In genomic region chr15:78872155-78872971, GRCh38 we compare ENCODE assay signal across 8 cellular contexts. TPM values are rescaled to one million over a fixed set of nuclear protein-coding genes. Genes with fewer than 3 reads are reported as not detected.
DNase-seq lines count a peak whose midpoint lies in the region; ATAC-seq and TF ChIP-seq lines count a peak whose summit lies in the region.

TSS of gene MORF4L1 (plus strand) at chr15:78872890. CDS start at chr15:78873018, 128 bp downstream.

- POLR2A ChIA-PET in naive thymus-derived CD8-positive, alpha-beta T cell (lab: Charles Lee), result interaction anchor here (0.7 to 3.3 kb wide), 10 partner anchors 10 to 573 kb away, joined by 3 to 23 read pairs (median 4); partner anchors contain the start of genes IREB2, PSMA4 and SKIC8

- no peaks in the 10 kb centered on the region for H3K27me3 ChIP-seq in DND-41 (ENCODE audit: insufficient read depth, low read length, poor library complexity)
- H3K27me3 ChIP-seq in HAP-1 (ENCODE audit: low read depth), result no peaks in the 10 kb centered on the region
- H3K27me3 ChIP-seq in MG63, result no peaks in the 10 kb centered on the region

- DNase-seq in DND-41 (peak; percentile 97), HAP-1 (ENCODE audit: low spot score in 2 of 2) (peak; percentile 99 to 100), MG63 (peak; percentile 99), SHP77 (lab: John Stamatoyannopoulos, UW) (peak; percentile 67 to 93), fibroblast of mammary gland (ENCODE audit: low read depth) (peak; percentile 91)
- DNase-seq in activated T-helper 9 cell treated with anti-CD3 and anti-CD28 coated beads, Interleukin-2, amount 50 U/mL, for 16 hours (ENCODE audit: low read depth), result peak; percentile 96
- DNase-seq in naive thymus-derived CD8-positive, alpha-beta T cell, result peak in 9 of 10 donors; percentile 94 to 98 (median 97)

- H3K9me3 Mint-ChIP-seq in naive thymus-derived CD8-positive, alpha-beta T cell, result no peaks in the 10 kb centered on the region
- H3K9me3 Mint-ChIP-seq in stimulated activated memory B cell treated with anti-CD40 and anti-IgM and Interleukin-4, amounts not matched to agents 10 μg/mL and 1 μg/mL and 100 μg/mL, for 72 hours, result no peaks in the 10 kb centered on the region

- H3K27ac Mint-ChIP-seq in naive thymus-derived CD8-positive, alpha-beta T cell, result peak within 1 kb of the TSS; percentile 99 to 100 (median 100)
- peak within 1 kb of the TSS; percentile 99 for H3K27ac Mint-ChIP-seq in stimulated activated memory B cell treated with anti-CD40 and anti-IgM and Interleukin-4, amounts not matched to agents 10 μg/mL and 1 μg/mL and 100 μg/mL, for 72 hours

- peaks cover 3 to 4% (median 4%) of the 10 kb centered on the region in 3 donors for H3K36me3 Mint-ChIP-seq in naive thymus-derived CD8-positive, alpha-beta T cell
- peaks cover 15% of the 10 kb centered on the region for H3K36me3 Mint-ChIP-seq in stimulated activated memory B cell treated with anti-CD40 and anti-IgM and Interleukin-4, amounts not matched to agents 10 μg/mL and 1 μg/mL and 100 μg/mL, for 72 hours

- peaks cover 22 to 35% (median 32%) of the 10 kb centered on the region in 4 donors for H3K4me1 Mint-ChIP-seq in naive thymus-derived CD8-positive, alpha-beta T cell
- peaks cover 30% of the 10 kb centered on the region for H3K4me1 Mint-ChIP-seq in stimulated activated memory B cell treated with anti-CD40 and anti-IgM and Interleukin-4, amounts not matched to agents 10 μg/mL and 1 μg/mL and 100 μg/mL, for 72 hours

- H3K4me3 Mint-ChIP-seq in naive thymus-derived CD8-positive, alpha-beta T cell, result peak within 1 kb of the TSS; percentile 93 to 100 (median 100)
- peak within 1 kb of the TSS; percentile 89 for H3K4me3 Mint-ChIP-seq in stimulated activated memory B cell treated with anti-CD40 and anti-IgM and Interleukin-4, amounts not matched to agents 10 μg/mL and 1 μg/mL and 100 μg/mL, for 72 hours

- H3K4me3 ChIP-seq in DND-41 (ENCODE audit: low read depth in 1 of 2, low read length in 2 of 2) (peak within 1 kb of the TSS; percentile 79 to 86), HAP-1 (peak within 1 kb of the TSS; percentile 100), MG63 (peak within 1 kb of the TSS; percentile 100), fibroblast of mammary gland (ENCODE audit: control insufficient read depth, low read depth, low read length) (peak within 1 kb of the TSS; percentile 73)

- H3K36me3 ChIP-seq in DND-41 (ENCODE audit: insufficient read depth, low read length), result peaks cover 9% of the 10 kb centered on the region; the same call in 1 of the 2 replicates
- peaks cover 4% of the 10 kb centered on the region for H3K36me3 ChIP-seq in HAP-1 (replicated peaks)
- H3K36me3 ChIP-seq in MG63, result peaks cover 9% of the 10 kb centered on the region

- H2AFZ ChIP-seq in DND-41 (ENCODE audit: low read depth, low read length), result peak within 1 kb of the TSS; percentile 94

- H3K9me3 ChIP-seq in DND-41 (ENCODE audit: insufficient read depth, low read length, severe bottlenecking) (no peaks in the 10 kb centered on the region), HAP-1 (no peaks in the 10 kb centered on the region), MG63 (no peaks in the 10 kb centered on the region)

- H3K4me2 ChIP-seq in DND-41 (ENCODE audit: insufficient read depth, low read length), result peak within 1 kb of the TSS; percentile 81

- H3K27me3 Mint-ChIP-seq in naive thymus-derived CD8-positive, alpha-beta T cell, result no peaks in the 10 kb centered on the region
- no peaks in the 10 kb centered on the region for H3K27me3 Mint-ChIP-seq in stimulated activated memory B cell treated with anti-CD40 and anti-IgM and Interleukin-4, amounts not matched to agents 10 μg/mL and 1 μg/mL and 100 μg/mL, for 72 hours

- in situ Hi-C loops in HAP-1 (cut with MboI; ENCODE audit: low sequenced_read_pairs), result no loop called here

- ATAC-seq in DND-41 (ENCODE audit: insufficient read depth, low read depth), result peak; percentile 88
- ATAC-seq in naive thymus-derived CD8-positive, alpha-beta T cell, result peak; percentile 78 to 80
- ATAC-seq in stimulated activated memory B cell treated with anti-CD40 and anti-IgM and Interleukin-4, amounts not matched to agents 10 μg/mL and 1 μg/mL and 100 μg/mL, for 72 hours, result peak; percentile 94

- H3K4me1 ChIP-seq in DND-41 (ENCODE audit: insufficient read depth, low read length), result peaks cover 40% of the 10 kb centered on the region
- H3K4me1 ChIP-seq in HAP-1, result peaks cover 24% of the 10 kb centered on the region

- no peak for TF ChIP-seq CTCF in DND-41 (IDR thresholded peaks at IDR 0.05; ENCODE audit: borderline replicate concordance, extremely low read depth, low read length, poor library complexity, severe bottlenecking)
- TF ChIP-seq CTCF in fibroblast of mammary gland (conservative IDR thresholded peaks at IDR 0.05; ENCODE audit: control insufficient read depth, insufficient read depth, low read depth, low read length), result no peak

- H3K27ac ChIP-seq in DND-41 (ENCODE audit: low read length), result peak within 1 kb of the TSS; percentile 99

- peak within 1 kb of the TSS; percentile 100 for H3K9ac ChIP-seq in DND-41 (ENCODE audit: low read depth, low read length)

- peaks cover 45% of the 10 kb centered on the region for H3K79me2 ChIP-seq in DND-41 (ENCODE audit: insufficient read depth, low read length)

- H4K20me1 ChIP-seq in DND-41 (ENCODE audit: insufficient read depth, low read length), result peaks cover 38% of the 10 kb centered on the region

RNA-seq across cellular contexts. Expression of gene MORF4L1, which starts in this region (rescaled TPM):
- 448 and 463 TPM in 2 replicates for total RNA-seq in MG63 (2014; rRNA removed; shearing (Covaris generic); ENCODE audit: low replicate concordance)
- total RNA-seq in naive thymus-derived CD8-positive, alpha-beta T cell, result 100 to 1,000 TPM; 271 to 320 TPM
- polyA plus RNA-seq in naive thymus-derived CD8-positive, alpha-beta T cell, result 100 to 1,000 TPM; 286 to 311 (median 298) TPM

Comparison
In these comparisons a context has a peak if more than half of its experiments do, and no peak if none do; other contexts are left out.
1. Peak in every context shown above with its lines: DNase-seq, ATAC-seq, H3K4me3 ChIP-seq and H3K27ac ChIP-seq.